ENCODE assay signal across 1 cellular context in the genomic region with DNA sequence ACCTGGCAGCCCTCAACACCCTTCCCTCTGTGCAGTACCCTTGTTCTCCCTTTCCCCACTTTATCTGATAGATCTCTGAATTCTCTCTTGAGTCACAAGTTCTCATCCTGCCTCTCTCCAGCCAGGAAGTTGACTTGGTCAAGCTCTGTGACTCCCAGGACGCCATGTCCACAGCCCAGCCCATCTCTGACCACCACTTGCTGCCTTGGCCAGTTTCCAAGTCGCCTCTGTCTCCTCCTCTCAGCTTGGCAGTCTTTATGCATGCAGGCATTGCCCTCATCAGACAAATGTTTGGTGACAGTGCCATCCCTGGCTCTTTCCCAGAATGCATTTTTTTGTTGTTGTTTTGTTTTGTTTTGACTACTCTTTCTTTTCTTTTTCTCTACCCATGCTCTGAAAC.
A peak's percentile ranks its signal among the peaks of the same experiment; 100 is the strongest.
TF ChIP-seq lines count a peak whose summit lies in the region.

No MANE protein-coding gene starts in this region.

TF ChIP-seq in K562, 482 proteins besides CTCF, POLR2A, EP300 and RAD21:
- TF ChIP-seq NFIC (IDR thresholded peaks at IDR 0.05) (peak; percentile 45; the same call in 1 of the 2 replicates), ZNF212 (CRISPR knock-in tag; IDR thresholded peaks at IDR 0.05) (no peak)
